28 cellular contexts compared by ENCODE assay signal in genomic region chr3:186236357-186237020, GRCh38.
DNase-seq lines count a peak whose midpoint lies in the region; ATAC-seq and TF ChIP-seq lines count a peak whose summit lies in the region.
"Had no signal": no experiment of that assay in that cellular context is flagged by ENCODE, and none has a peak within 500 bp of the region (broad histone marks: within the 10 kb centered on the region; RNA-seq: fewer than 3 reads in every experiment).

No MANE protein-coding gene starts in this region.

- H3K4me3 Mint-ChIP-seq in nephron progenitor cell = no peak overlapping the region
- H3K4me3 Mint-ChIP-seq in glutamatergic neuron (ENCODE audit: unreplicated experiment) = no peak overlapping the region
- H3K4me3 Mint-ChIP-seq: activated naive CD4-positive, alpha-beta T cell treated with anti-CD3 and anti-CD28 coated beads, Interleukin-2, amount 50 U/mL, for 24 hours; H9; neural crest cell had no signal

- H3K4me1 Mint-ChIP-seq in nephron progenitor cell = peaks cover 24% of the 10 kb centered on the region
- H3K4me1 Mint-ChIP-seq in glutamatergic neuron (ENCODE audit: low read depth, unreplicated experiment) = peaks cover 15% of the 10 kb centered on the region

- WGBS in heart left ventricle, 4 donors = 46 to 68% (median 60%) methylated on average over 6 of the region's 6 CpGs
- WGBS in lung, 2 donors = 70 to 84% methylated on average over 6 of the region's 6 CpGs

- H3K36me3 ChIP-seq in heart left ventricle (peaks cover 0 to 5% (median 0%) of the 10 kb centered on the region in 9 donors), lung (ENCODE audit: control insufficient read depth in 2 of 2, insufficient read depth in 2 of 2, low read length in 2 of 2) (no peaks in the 10 kb centered on the region)
- H3K36me3 ChIP-seq: MG63, ovary, SJSA1, tibial artery had no signal

- peaks cover 3% of the 10 kb centered on the region for H3K9me3 Mint-ChIP-seq in nephron progenitor cell
- H3K9me3 Mint-ChIP-seq in glutamatergic neuron (ENCODE audit: unreplicated experiment) = no peaks in the 10 kb centered on the region
- H3K9me3 Mint-ChIP-seq: activated naive CD4-positive, alpha-beta T cell treated with anti-CD3 and anti-CD28 coated beads, Interleukin-2, amount 50 U/mL, for 24 hours; CD4-positive, alpha-beta memory T cell; H9; neural crest cell had no signal

- no peak overlapping the region for H3K27ac Mint-ChIP-seq in nephron progenitor cell
- no peak overlapping the region for H3K27ac Mint-ChIP-seq in glutamatergic neuron (ENCODE audit: unreplicated experiment)
- H3K27ac Mint-ChIP-seq: activated naive CD4-positive, alpha-beta T cell treated with anti-CD3 and anti-CD28 coated beads, Interleukin-2, amount 50 U/mL, for 24 hours; B cell had no signal

- H3K9me3 ChIP-seq in heart left ventricle = no peaks in the 10 kb centered on the region
- H3K9me3 ChIP-seq in lung (ENCODE audit: control insufficient read depth in 2 of 2, insufficient read depth in 1 of 2, low read length in 1 of 2) = no peaks in the 10 kb centered on the region
- H3K9me3 ChIP-seq: MG63, ovary, SJSA1, tibial artery had no signal

- TF ChIP-seq POLR2A in heart left ventricle (IDR thresholded peaks at IDR 0.05) = no peak

- H3K4me3 ChIP-seq in GM12865 (ENCODE audit: low read depth, low read length) (no peak overlapping the region), heart left ventricle (no peak overlapping the region), lung (no peak overlapping the region)
- H3K4me3 ChIP-seq: MG63, ovary, SJSA1, tibial artery had no signal

- no peaks in the 10 kb centered on the region for H3K36me3 Mint-ChIP-seq in nephron progenitor cell (ENCODE audit: low read depth)
- H3K36me3 Mint-ChIP-seq in glutamatergic neuron (ENCODE audit: unreplicated experiment) = peaks cover 4% of the 10 kb centered on the region
- H3K36me3 Mint-ChIP-seq: activated naive CD4-positive, alpha-beta T cell treated with anti-CD3 and anti-CD28 coated beads, Interleukin-2, amount 50 U/mL, for 24 hours; CD4-positive, alpha-beta memory T cell had no signal

- ATAC-seq in heart left ventricle (peak; percentile 58 to 85 (median 70)), lung (ENCODE audit: insufficient read depth, low FRiP score) (peak; percentile 59), GM21526 (IDR thresholded peaks at IDR 0.05; ENCODE audit: low FRiP score, unreplicated experiment) (no peak)

- peaks cover 21% of the 10 kb centered on the region for H3K27me3 Mint-ChIP-seq in nephron progenitor cell (ENCODE audit: low read depth, poor library complexity)
- peaks cover 1% of the 10 kb centered on the region for H3K27me3 Mint-ChIP-seq in glutamatergic neuron (ENCODE audit: unreplicated experiment)
- H3K27me3 Mint-ChIP-seq: activated naive CD4-positive, alpha-beta T cell treated with anti-CD3 and anti-CD28 coated beads, Interleukin-2, amount 50 U/mL, for 24 hours; B cell had no signal

- intact Hi-C loops in heart left ventricle (cut with DNase I) = loop anchor here in 2 of 10 donors (2.0 to 10.0 kb wide), 2 partner anchors 18 to 132 kb away; partner anchors contain the start of gene ETV5 (in 1 of the 2)

- TF ChIP-seq CTCF in GM12865 (IDR thresholded peaks at IDR 0.05; ENCODE audit: insufficient read depth, low read depth, low read length, missing control alignments) (no peak), heart left ventricle (IDR thresholded peaks at IDR 0.05) (no peak), lung (IDR thresholded peaks at IDR 0.05; ENCODE audit: control extremely low read depth, extremely low read depth) (no peak), nephron progenitor cell (IDR thresholded peaks at IDR 0.05) (no peak), glutamatergic neuron (IDR thresholded peaks at IDR 0.05; ENCODE audit: partially characterized antibody, unreplicated experiment) (no peak)

- peaks cover 0 to 45% (median 13%) of the 10 kb centered on the region in 12 donors for H3K4me1 ChIP-seq in heart left ventricle
- peaks cover 3 to 10% of the 10 kb centered on the region in 2 donors for H3K4me1 ChIP-seq in lung (ENCODE audit: control insufficient read depth in 2 of 2, insufficient read depth in 2 of 2, low read length in 2 of 2)
- H3K4me1 ChIP-seq: SJSA1, tibial artery had no signal

- DNase-seq in GM12865 (ENCODE audit: low read depth) = peak; percentile 59
- peak; percentile 24 for DNase-seq in NCI-H510A treated with DMSO at 0.1 percent for 48 hours (lab: John Stamatoyannopoulos, UW)
- DNase-seq in heart left ventricle = no peak
- DNase-seq in lung (ENCODE audit: low spot score) = peak; percentile 61
- no peak for DNase-seq in nephron progenitor cell
- DNase-seq in RKO (ENCODE audit: low spot score) = no peak
- no peak for DNase-seq in glutamatergic neuron
- DNase-seq: ACHN; activated CD4-positive, alpha-beta T cell treated with anti-CD3 and anti-CD28 coated beads for 48 hours; activated CD8-positive, alpha-beta memory T cell treated with anti-CD3 and anti-CD28 coated beads for 24 hours; activated T-cell treated with anti-CD3 and anti-CD28 coated beads for 4 hours; CD4-positive, alpha-beta memory T cell; cortex of kidney; H9; KBM-7; kidney; MG63; NCI-H2029; NCI-H2227 treated with DMSO at 0.1 percent for 48 hours; ovary; retina; T1000; tibial artery had no signal

- H3K27me3 ChIP-seq in heart left ventricle (no peaks in the 10 kb centered on the region), lung (ENCODE audit: control insufficient read depth, insufficient read depth) (no peaks in the 10 kb centered on the region)
- H3K27me3 ChIP-seq: MG63, ovary, SJSA1, tibial artery had no signal

- H3K27ac ChIP-seq in heart left ventricle (peak overlapping the region; percentile 4 to 86 (median 56)), lung (ENCODE audit: low read depth in 1 of 2, low read length in 1 of 2) (peak overlapping the region in 1 of 2 donors; percentile 37)
- H3K27ac ChIP-seq: ovary, SJSA1, tibial artery had no signal

Comparison
In these comparisons a context has a peak if more than half of its experiments do, and no peak if none do; other contexts are left out.
1. DNase-seq: peak in GM12865 (single experiment), NCI-H510A treated with DMSO at 0.1 percent for 48 hours (single experiment) and lung (single experiment); none in heart left ventricle (0 of 5), nephron progenitor cell (single experiment), RKO (single experiment) and glutamatergic neuron (single experiment).